ENCODE assay signal across 17 cellular contexts in the genomic region with DNA sequence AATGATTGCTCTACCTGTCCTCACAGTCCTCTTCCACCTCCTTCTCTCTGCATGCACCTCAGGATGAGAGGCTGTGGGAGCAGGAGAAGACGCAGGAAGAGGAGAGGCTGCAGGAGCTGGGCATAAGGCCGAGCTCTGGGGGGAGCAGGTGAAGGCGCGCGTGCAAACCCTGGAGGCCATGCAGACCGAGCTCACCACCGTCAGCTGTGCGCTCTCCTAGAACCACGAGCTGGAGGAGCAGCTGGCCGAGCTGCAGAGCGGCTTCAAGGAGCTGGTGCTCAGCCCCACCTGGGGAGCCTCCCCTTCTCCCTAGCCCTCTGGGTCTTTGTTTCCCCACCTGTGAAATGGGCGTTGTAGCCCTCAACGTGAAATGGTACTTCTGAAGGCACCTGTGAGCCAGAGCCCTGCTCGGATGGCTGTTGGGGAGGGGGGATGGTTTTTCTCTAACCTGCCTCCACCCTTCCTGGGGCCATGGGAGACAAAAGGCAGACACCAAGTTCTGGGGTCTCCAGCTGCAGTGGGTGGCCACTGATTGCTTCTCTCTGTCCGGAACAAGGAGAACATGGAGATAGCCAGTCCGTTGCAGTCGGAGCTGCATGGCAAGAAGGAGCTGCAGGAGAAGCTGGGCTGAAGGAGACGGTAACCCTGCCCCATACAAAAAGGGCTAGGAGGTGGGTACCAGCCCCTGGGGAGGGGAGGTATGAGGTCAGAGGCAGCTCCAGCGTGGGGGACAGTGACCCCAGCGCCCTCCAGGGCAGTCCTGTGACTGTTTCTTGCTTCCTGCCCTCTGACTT.
DNase-seq lines count a peak whose midpoint lies in the region; ATAC-seq, FAIRE-seq and TF ChIP-seq lines count a peak whose summit lies in the region.
"Had no signal": no experiment of that assay in that cellular context is flagged by ENCODE, and none has a peak within 500 bp of the region (broad histone marks: within the 10 kb centered on the region; RNA-seq: fewer than 3 reads in every experiment).

No MANE protein-coding gene starts in this region.

- H3K9ac ChIP-seq in astrocyte (ENCODE audit: low read length) (no peak overlapping the region), mesenchymal stem cell (ENCODE audit: low read length) (no peak overlapping the region)
- H3K9ac ChIP-seq: BLaER1 treated with 17β-estradiol and CSF1 and Interleukin-3, amounts not matched to agents 10 nM and 100 nM; KMS-11 had no signal

- no peaks in the 10 kb centered on the region for H3K79me2 ChIP-seq in astrocyte (ENCODE audit: insufficient read depth, low read length)

- H3K9me3 ChIP-seq in astrocyte (ENCODE audit: insufficient read depth, low read depth, low read length) (no peaks in the 10 kb centered on the region), mesenchymal stem cell (ENCODE audit: control insufficient read depth, low read length) (no peaks in the 10 kb centered on the region), esophagus squamous epithelium (no peaks in the 10 kb centered on the region)
- H3K9me3 ChIP-seq: BLaER1 treated with 17β-estradiol and CSF1 and Interleukin-3, amounts not matched to agents 10 nM and 100 nM; HAP-1 had no signal

- no peak overlapping the region for H3K18ac ChIP-seq in mesenchymal stem cell (ENCODE audit: low read depth in 1 of 2, low read length in 2 of 2)

- no peak overlapping the region for H2BK12ac ChIP-seq in mesenchymal stem cell (ENCODE audit: low read length in 2 of 2)

- H3K36me3 ChIP-seq in H7 (replicated peaks; ENCODE audit: control insufficient read depth, insufficient read depth, low read length), result no peaks in the 10 kb centered on the region
- H3K36me3 ChIP-seq in astrocyte (ENCODE audit: insufficient read depth, low read length), result no peaks in the 10 kb centered on the region
- peaks cover 0 to 4% of the 10 kb centered on the region in 2 experiments for H3K36me3 ChIP-seq in mesenchymal stem cell (ENCODE audit: control insufficient read depth in 1 of 2, insufficient read depth in 2 of 2, low read depth in 1 of 2, low read length in 2 of 2)
- H3K36me3 ChIP-seq in esophagus squamous epithelium, result no peaks in the 10 kb centered on the region
- H3K36me3 ChIP-seq: BLaER1 treated with 17β-estradiol and CSF1 and Interleukin-3, amounts not matched to agents 10 nM and 100 nM; HAP-1 had no signal

- no peak overlapping the region for H3K4me3 ChIP-seq in H7 (ENCODE audit: insufficient read depth, low read depth, low read length)
- no peak overlapping the region for H3K4me3 ChIP-seq in astrocyte (ENCODE audit: insufficient read depth, low read depth, low read length)
- no peak overlapping the region for H3K4me3 ChIP-seq in mesenchymal stem cell (ENCODE audit: insufficient read depth in 1 of 2, low read depth in 1 of 2, low read length in 2 of 2)
- H3K4me3 ChIP-seq in esophagus squamous epithelium, result no peak overlapping the region
- H3K4me3 ChIP-seq: BLaER1 treated with 17β-estradiol and CSF1 and Interleukin-3, amounts not matched to agents 10 nM and 100 nM; HAP-1 had no signal

- H3K23ac ChIP-seq in mesenchymal stem cell (ENCODE audit: low read length in 2 of 2), result no peak overlapping the region

- no peak overlapping the region for H4K8ac ChIP-seq in mesenchymal stem cell (ENCODE audit: low read length)

- TF ChIP-seq CTCF in astrocyte (IDR thresholded peaks at IDR 0.05; ENCODE audit: insufficient read depth, low read depth, low read length), result no peak
- TF ChIP-seq CTCF in esophagus squamous epithelium (IDR thresholded peaks at IDR 0.05), result no peak

- no peak overlapping the region for H3K14ac ChIP-seq in mesenchymal stem cell (ENCODE audit: low read length in 2 of 2)

- H3K27ac ChIP-seq in astrocyte (ENCODE audit: low read depth, low read length), result no peak overlapping the region
- H3K27ac ChIP-seq in mesenchymal stem cell (ENCODE audit: low read length, poor library complexity, severe bottlenecking), result no peak overlapping the region
- no peak overlapping the region for H3K27ac ChIP-seq in esophagus squamous epithelium
- H3K27ac ChIP-seq: BLaER1 treated with 17β-estradiol and CSF1 and Interleukin-3, amounts not matched to agents 10 nM and 100 nM; KMS-11 had no signal

- no peak overlapping the region for H3K4ac ChIP-seq in mesenchymal stem cell (ENCODE audit: low read depth in 1 of 2, low read length in 2 of 2)

- H3K36me3 Mint-ChIP-seq in astrocyte (ENCODE audit: low read depth, unreplicated experiment), result peaks cover 14% of the 10 kb centered on the region
- H3K36me3 Mint-ChIP-seq: CD8-positive, alpha-beta T cell had no signal

- no peak overlapping the region for H3K4me3 Mint-ChIP-seq in astrocyte (ENCODE audit: unreplicated experiment)
- H3K4me3 Mint-ChIP-seq: B cell; CD8-positive, alpha-beta T cell had no signal

- H3K4me2 ChIP-seq in astrocyte (ENCODE audit: low read length) (no peak overlapping the region), mesenchymal stem cell (ENCODE audit: low read length, poor library complexity, severe bottlenecking) (no peak overlapping the region)
- H3K4me2 ChIP-seq: BLaER1 treated with 17β-estradiol and CSF1 and Interleukin-3, amounts not matched to agents 10 nM and 100 nM; KMS-11 had no signal

- no peaks in the 10 kb centered on the region for H3K4me1 ChIP-seq in astrocyte (ENCODE audit: insufficient read depth, low read length)
- peaks cover 5% of the 10 kb centered on the region for H3K4me1 ChIP-seq in mesenchymal stem cell (ENCODE audit: control insufficient read depth, insufficient read depth, low read depth, low read length)
- H3K4me1 ChIP-seq in esophagus squamous epithelium, result peaks cover 0 to 19% (median 3%) of the 10 kb centered on the region in 3 donors
- H3K4me1 ChIP-seq: HAP-1 had no signal

- no peak for FAIRE-seq in astrocyte (lab: Jason Lieb, UNC)
- FAIRE-seq: GM19239 had no signal

- H2AFZ ChIP-seq in astrocyte (ENCODE audit: low read depth, low read length), result no peak overlapping the region
- H2AFZ ChIP-seq in mesenchymal stem cell (ENCODE audit: low read depth, low read length), result no peak overlapping the region

- no peaks in the 10 kb centered on the region for H3K27me3 ChIP-seq in H7 (ENCODE audit: control insufficient read depth, insufficient read depth, low read length)
- no peaks in the 10 kb centered on the region for H3K27me3 ChIP-seq in astrocyte (ENCODE audit: insufficient read depth, low read length)
- H3K27me3 ChIP-seq in mesenchymal stem cell (ENCODE audit: control insufficient read depth in 1 of 2, insufficient read depth in 1 of 2, low read length in 2 of 2), result no peaks in the 10 kb centered on the region
- H3K27me3 ChIP-seq in esophagus squamous epithelium, result peaks cover 0 to 8% (median 0%) of the 10 kb centered on the region in 4 donors
- H3K27me3 ChIP-seq: BLaER1 treated with 17β-estradiol and CSF1 and Interleukin-3, amounts not matched to agents 10 nM and 100 nM had no signal

- no peak for TF ChIP-seq POLR2A in esophagus squamous epithelium (IDR thresholded peaks at IDR 0.05)

- H4K91ac ChIP-seq in mesenchymal stem cell (ENCODE audit: low read length), result peak overlapping the region; percentile 18

- peak; percentile 37 for DNase-seq in D341Med (ENCODE audit: low spot score)
- DNase-seq in H7, result peak; percentile 38
- DNase-seq in astrocyte (ENCODE audit: low read depth), result no peak
- no peak for DNase-seq in mesenchymal stem cell
- DNase-seq in NCI-H526 treated with DMSO at 0.1 percent for 48 hours (lab: John Stamatoyannopoulos, UW), result no peak
- DNase-seq in esophagus squamous epithelium (lab: John Stamatoyannopoulos, UW), result no peak
- DNase-seq: CD8-positive, alpha-beta T cell; DMS153; DMS79; GF-D8; GOT3 had no signal

- intact Hi-C loops in esophagus squamous epithelium (cut with DNase I), result loop anchor here (10.0 kb wide), 1 partner anchor 259 kb away; no protein-coding TSS in a partner anchor

- no peak overlapping the region for H2BK15ac ChIP-seq in mesenchymal stem cell (ENCODE audit: low read depth, poor library complexity, severe bottlenecking)

- no peak for ATAC-seq in GM21423 (IDR thresholded peaks at IDR 0.05; ENCODE audit: unreplicated experiment)
- ATAC-seq: CD8-positive, alpha-beta T cell had no signal

- H3K79me1 ChIP-seq in mesenchymal stem cell (replicated peaks; ENCODE audit: low read length, poor library complexity, severe bottlenecking), result no peaks in the 10 kb centered on the region

- H3K4me1 Mint-ChIP-seq in astrocyte (ENCODE audit: low read depth, unreplicated experiment), result peaks cover 4% of the 10 kb centered on the region
- H3K4me1 Mint-ChIP-seq: B cell had no signal

- peak overlapping the region; percentile 41 for H3K27ac Mint-ChIP-seq in astrocyte (ENCODE audit: unreplicated experiment)
- H3K27ac Mint-ChIP-seq: B cell; CD8-positive, alpha-beta T cell had no signal

- H4K20me1 ChIP-seq in astrocyte (ENCODE audit: insufficient read depth, low read length), result peaks cover 2% of the 10 kb centered on the region

- H2BK120ac ChIP-seq in mesenchymal stem cell (ENCODE audit: low read depth, low read length), result no peak overlapping the region

- H2AK5ac ChIP-seq in mesenchymal stem cell (ENCODE audit: low read length, severe bottlenecking), result no peak overlapping the region

- H2BK5ac ChIP-seq in mesenchymal stem cell (ENCODE audit: low read depth, low read length, poor library complexity, severe bottlenecking), result no peak overlapping the region

- no peaks in the 10 kb centered on the region for H3K9me3 Mint-ChIP-seq in astrocyte (ENCODE audit: unreplicated experiment)
- H3K9me3 Mint-ChIP-seq: CD8-positive, alpha-beta T cell had no signal

- 84% methylated on average over 20 of the region's 20 CpGs for WGBS in mesenchymal stem cell
- WGBS in esophagus squamous epithelium, 2 donors, result 74 to 89% methylated on average over 13 of the region's 20 CpGs

- peaks cover 7% of the 10 kb centered on the region for H3K27me3 Mint-ChIP-seq in astrocyte (ENCODE audit: low read depth, unreplicated experiment)

Comparison
In these comparisons a context has a peak if more than half of its experiments do, and no peak if none do; other contexts are left out.
1. DNase-seq: peak in D341Med (single experiment) and H7 (single experiment); none in astrocyte (single experiment), mesenchymal stem cell (single experiment), NCI-H526 treated with DMSO at 0.1 percent for 48 hours (single experiment) and esophagus squamous epithelium (single experiment).